In genomic region chr1:234672349-234673135, GRCh38 we compare ENCODE assay signal across 16 cellular contexts.
DNase-seq lines count a peak whose midpoint lies in the region; ATAC-seq and TF ChIP-seq lines count a peak whose summit lies in the region.
"Had no signal": no experiment of that assay in that cellular context is flagged by ENCODE, and none has a peak within 500 bp of the region (broad histone marks: within the 10 kb centered on the region; RNA-seq: fewer than 3 reads in every experiment).

No MANE protein-coding gene starts in this region.

- DNase-seq in BE2C (peak; percentile 54), NCI-H82 treated with DMSO at 0.1 percent for 48 hours (lab: John Stamatoyannopoulos, UW; ENCODE audit: unreplicated experiment) (peak; percentile 92), hepatocyte (ENCODE audit: low spot score) (no peak), midbrain (lab: John Stamatoyannopoulos, UW) (no peak), NCI-H1048 (lab: John Stamatoyannopoulos, UW) (no peak)
- DNase-seq in stimulated activated naive B cell treated with anti-CD40 and anti-IgM and Interleukin-4, amounts not matched to agents 10 μg/mL and 1 μg/mL and 100 μg/mL, for 72 hours: no peak
- DNase-seq: GOT3, NCI-H1417, NCI-H2029, NCI-H2171 treated with DMSO at 0.1 percent for 48 hours, NCI-H446 treated with DMSO at 0.1 percent for 48 hours, RPMI8226, SIG-M5 had no signal

- TF ChIP-seq CTCF in BE2C (IDR thresholded peaks at IDR 0.05; ENCODE audit: low read depth, low read length) (no peak), hepatocyte (IDR thresholded peaks at IDR 0.05; ENCODE audit: poor library complexity) (no peak)

- no peaks in the 10 kb centered on the region for H3K79me2 ChIP-seq in hepatocyte

- no peak overlapping the region for H3K4me3 Mint-ChIP-seq in stimulated activated naive B cell treated with anti-CD40 and anti-IgM and Interleukin-4, amounts not matched to agents 10 μg/mL and 1 μg/mL and 100 μg/mL, for 72 hours

- H3K27ac Mint-ChIP-seq in stimulated activated naive B cell treated with anti-CD40 and anti-IgM and Interleukin-4, amounts not matched to agents 10 μg/mL and 1 μg/mL and 100 μg/mL, for 72 hours: peak overlapping the region; percentile 11

- no peak for ATAC-seq in stimulated activated naive B cell treated with anti-CD40 and anti-IgM and Interleukin-4, amounts not matched to agents 10 μg/mL and 1 μg/mL and 100 μg/mL, for 72 hours (replicated peaks)
- no peak for ATAC-seq in HG03045 (IDR thresholded peaks at IDR 0.05; ENCODE audit: unreplicated experiment)
- ATAC-seq: K562 had no signal

- 91% methylated on average over 12 of the region's 12 CpGs for WGBS in hepatocyte (ENCODE audit: low lambda C conversion rate, missing lambda C conversion rate)

- no peaks in the 10 kb centered on the region for H3K9me2 ChIP-seq in hepatocyte (replicated peaks; ENCODE audit: insufficient read depth)

- H2AFZ ChIP-seq in hepatocyte: no peak overlapping the region

- H3K27me3 Mint-ChIP-seq in stimulated activated naive B cell treated with anti-CD40 and anti-IgM and Interleukin-4, amounts not matched to agents 10 μg/mL and 1 μg/mL and 100 μg/mL, for 72 hours: no peaks in the 10 kb centered on the region

- no peak overlapping the region for H3K4me2 ChIP-seq in hepatocyte

- H3K4me1 ChIP-seq in BE2C (peaks cover 17% of the 10 kb centered on the region), hepatocyte (ENCODE audit: insufficient read depth) (peaks cover 23% of the 10 kb centered on the region)

- H3K27ac ChIP-seq in hepatocyte: peak overlapping the region; percentile 93

- no peaks in the 10 kb centered on the region for H4K20me1 ChIP-seq in hepatocyte (ENCODE audit: insufficient read depth, poor library complexity, severe bottlenecking)
- H4K20me1 ChIP-seq: BLaER1 treated with 17β-estradiol and CSF1 and Interleukin-3, amounts not matched to agents 10 nM and 100 nM had no signal

- H3K9me3 Mint-ChIP-seq in stimulated activated naive B cell treated with anti-CD40 and anti-IgM and Interleukin-4, amounts not matched to agents 10 μg/mL and 1 μg/mL and 100 μg/mL, for 72 hours: peaks cover 0 to 4% of the 10 kb centered on the region in 2 donors

- no peaks in the 10 kb centered on the region for H3K27me3 ChIP-seq in BE2C
- H3K27me3 ChIP-seq in hepatocyte: no peaks in the 10 kb centered on the region
- H3K27me3 ChIP-seq: BLaER1 treated with 17β-estradiol and CSF1 and Interleukin-3, amounts not matched to agents 10 nM and 100 nM had no signal

- H3K9me3 ChIP-seq in BE2C (no peaks in the 10 kb centered on the region), hepatocyte (ENCODE audit: low read depth) (no peaks in the 10 kb centered on the region)

- H3K4me3 ChIP-seq in BE2C (ENCODE audit: low read depth, low read length) (no peak overlapping the region), hepatocyte (no peak overlapping the region)
- H3K4me3 ChIP-seq: BLaER1 treated with 17β-estradiol and CSF1 and Interleukin-3, amounts not matched to agents 10 nM and 100 nM; K562 had no signal

- peaks cover 19 to 30% of the 10 kb centered on the region in 2 donors for H3K4me1 Mint-ChIP-seq in stimulated activated naive B cell treated with anti-CD40 and anti-IgM and Interleukin-4, amounts not matched to agents 10 μg/mL and 1 μg/mL and 100 μg/mL, for 72 hours

- no peaks in the 10 kb centered on the region for H3K36me3 ChIP-seq in BE2C
- H3K36me3 ChIP-seq in hepatocyte (replicated peaks; ENCODE audit: insufficient read depth, low read depth): no peaks in the 10 kb centered on the region
- H3K36me3 ChIP-seq: BLaER1 treated with 17β-estradiol and CSF1 and Interleukin-3, amounts not matched to agents 10 nM and 100 nM had no signal

- no peaks in the 10 kb centered on the region for H3K36me3 Mint-ChIP-seq in stimulated activated naive B cell treated with anti-CD40 and anti-IgM and Interleukin-4, amounts not matched to agents 10 μg/mL and 1 μg/mL and 100 μg/mL, for 72 hours

Comparison
In these comparisons a context has a peak if more than half of its experiments do, and no peak if none do; other contexts are left out.
1. DNase-seq: peak in BE2C (single experiment) and NCI-H82 treated with DMSO at 0.1 percent for 48 hours (single experiment); none in hepatocyte (single experiment), stimulated activated naive B cell treated with anti-CD40 and anti-IgM and Interleukin-4, amounts not matched to agents 10 μg/mL and 1 μg/mL and 100 μg/mL, for 72 hours (single experiment), midbrain (single experiment) and NCI-H1048 (single experiment).